1 cellular context compared by ENCODE assay signal in the genomic region with DNA sequence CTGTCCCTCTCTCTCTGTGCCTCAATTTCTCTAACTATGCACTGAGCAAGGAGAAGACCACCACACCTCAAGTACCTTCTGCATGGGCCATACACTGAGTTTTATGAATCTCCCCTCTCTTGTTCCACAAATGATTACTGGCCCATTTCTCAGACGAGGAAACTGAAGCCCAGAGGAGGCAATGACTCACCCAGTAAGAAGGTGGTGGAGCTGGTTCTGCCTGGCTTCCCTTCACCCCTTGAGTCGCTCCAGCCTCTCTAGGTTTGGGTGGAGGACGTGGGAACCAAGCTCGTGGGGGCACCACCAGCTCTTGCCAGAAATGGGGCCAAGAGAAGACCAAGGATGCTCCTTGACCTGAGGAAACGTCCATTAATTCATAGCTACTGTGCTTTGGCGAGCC.
TF ChIP-seq lines count a peak whose summit lies in the region.

No MANE protein-coding gene starts in this region.

TF ChIP-seq in GM12878, 131 proteins besides CTCF, POLR2A, EP300 and RAD21:
- no peak for TF ChIP-seq ASH2L (IDR thresholded peaks at IDR 0.05; ENCODE audit: borderline replicate concordance, low read depth)
- no peak for TF ChIP-seq SMC3 (IDR thresholded peaks at IDR 0.05; ENCODE audit: borderline replicate concordance, low read length)
- TF ChIP-seq CEBPB (IDR thresholded peaks at IDR 0.05; ENCODE audit: borderline replicate concordance in 1 of 2, low read depth in 2 of 2, low read length in 2 of 2): no peak
- TF ChIP-seq RAD51 (IDR thresholded peaks at IDR 0.05): no peak
- 0 out of 2 replicates have a peak, but pooled peaks have one; percentile 58 for TF ChIP-seq SMARCA5 (IDR thresholded peaks at IDR 0.05)
- TF ChIP-seq POLR2AphosphoS5 (IDR thresholded peaks at IDR 0.05; ENCODE audit: low read length): peak; percentile 51
TF ChIP-seq in GM12878: peak in this region for 2.
